In genomic region chr1:49841767-49842166, GRCh38 we compare ENCODE assay signal across 8 cellular contexts.
"Had no signal": no experiment of that assay in that cellular context is flagged by ENCODE, and none has a peak within 500 bp of the region (broad histone marks: within the 10 kb centered on the region; RNA-seq: fewer than 3 reads in every experiment).

No MANE protein-coding gene starts in this region.

- H3K27ac Mint-ChIP-seq: H9 had no signal

- DNase-seq: GM23248, GOT3, H9, HCEC 1CT, IMR-90 had no signal

- H3K27ac ChIP-seq: GM23248 had no signal

- H3K4me3 ChIP-seq: GM23248, K562 had no signal

- H3K4me3 Mint-ChIP-seq: H9 had no signal

- FAIRE-seq: H54, HTR-8/SVneo, K562 had no signal

- H3K4me1 Mint-ChIP-seq: H9 had no signal

- ATAC-seq: K562 had no signal
